In genomic region chrX:19350831-19351447, GRCh38 we compare ENCODE assay signal across 8 cellular contexts. TPM values are rescaled to one million over a fixed set of nuclear protein-coding genes. Genes with fewer than 3 reads are reported as not detected.
DNase-seq lines count a peak whose midpoint lies in the region; ATAC-seq and FAIRE-seq lines count a peak whose summit lies in the region.

No MANE protein-coding gene starts in this region.

- no peak overlapping the region for H3K27ac ChIP-seq in small intestine (ENCODE audit: low read depth in 1 of 2, low read length in 1 of 2)

- H3K36me3 ChIP-seq in small intestine (ENCODE audit: control insufficient read depth in 2 of 2, insufficient read depth in 2 of 2, low read length in 2 of 2), result no peaks in the 10 kb centered on the region

- H3K9me3 ChIP-seq in small intestine (ENCODE audit: control insufficient read depth, low read depth), result no peaks in the 10 kb centered on the region

- intact Hi-C loops in cardiac septum (cut with DNase I), result no loop called here

- no peak overlapping the region for H3K4me3 ChIP-seq in small intestine (ENCODE audit: low read depth in 1 of 2, low read length in 2 of 2)

- peak; percentile 41 to 51 for DNase-seq in dermis microvascular lymphatic vessel endothelial cell (ENCODE audit: low read depth in 2 of 2)
- DNase-seq in NCI-H187 (lab: John Stamatoyannopoulos, UW), result no peak
- DNase-seq in DMS114 treated with DMSO at 0.1 percent for 48 hours (lab: John Stamatoyannopoulos, UW; ENCODE audit: unreplicated experiment), result no peak
- DNase-seq in small intestine, result no peak
- no peak for DNase-seq in cardiac septum (ENCODE audit: low spot score)

- no peak for FAIRE-seq in small intestine (lab: Jason Lieb, UNC)

- H3K4me1 ChIP-seq in small intestine (ENCODE audit: control insufficient read depth in 2 of 2, insufficient read depth in 1 of 2, low read depth in 1 of 2, low read length in 1 of 2), result no peaks in the 10 kb centered on the region

- no peaks in the 10 kb centered on the region for H3K27me3 ChIP-seq in small intestine (ENCODE audit: control insufficient read depth in 2 of 2, insufficient read depth in 2 of 2, low read length in 2 of 2)

- peak; percentile 80 for ATAC-seq in GM18508 (IDR thresholded peaks at IDR 0.05; ENCODE audit: insufficient read depth, unreplicated experiment)
- peak; percentile 79 for ATAC-seq in GM21526 (IDR thresholded peaks at IDR 0.05; ENCODE audit: low FRiP score, unreplicated experiment)
- peak; percentile 93 for ATAC-seq in HG03460 (IDR thresholded peaks at IDR 0.05; ENCODE audit: unreplicated experiment)

- 64 to 79% (median 72%) methylated on average over 9 of the region's 9 CpGs for WGBS in small intestine, 3 donors

RNA-seq across cellular contexts. Expression of gene PDHA1, which starts 7.2 kb away (rescaled TPM):
- total RNA-seq in dermis microvascular lymphatic vessel endothelial cell (75.4 and 76.4 TPM in 2 replicates), cardiac septum (898 TPM)
- 100 to 1,000 TPM; 153 to 253 (median 249) TPM for polyA plus RNA-seq in small intestine

Comparison
In these comparisons a context has a peak if more than half of its experiments do, and no peak if none do; other contexts are left out.
1. DNase-seq: peak in dermis microvascular lymphatic vessel endothelial cell (2 of 2); none in NCI-H187 (0 of 2), DMS114 treated with DMSO at 0.1 percent for 48 hours (single experiment), small intestine (single experiment) and cardiac septum (single experiment).
2. RNA of gene PDHA1, which starts 7.2 kb away (total RNA-seq): 898 TPM in cardiac septum (single experiment); 75.4 to 76.4 TPM in dermis microvascular lymphatic vessel endothelial cell; every median in the first group is over 10 times any median in the second.
3. Peak in every context shown above with its lines, with median percentiles within 50 percentile points of each other: ATAC-seq.